Comparison of ENCODE assay signal across 8 cellular contexts in genomic region chr18:77059294-77059916, GRCh38.
DNase-seq lines count a peak whose midpoint lies in the region; ATAC-seq and TF ChIP-seq lines count a peak whose summit lies in the region.

No MANE protein-coding gene starts in this region.

- H3K27me3 Mint-ChIP-seq in CD4-positive, alpha-beta T cell, result no peaks in the 10 kb centered on the region

- peaks cover 81% of the 10 kb centered on the region for H3K4me1 Mint-ChIP-seq in CD4-positive, alpha-beta T cell (ENCODE audit: low read depth)

- H3K9me3 ChIP-seq in CD4-positive, alpha-beta T cell (ENCODE audit: control insufficient read depth, low read length), result no peaks in the 10 kb centered on the region
- H3K9me3 ChIP-seq in ascending aorta, result no peaks in the 10 kb centered on the region

- TF ChIP-seq CTCF in CD4-positive, alpha-beta T cell (IDR thresholded peaks at IDR 0.05), result peak; percentile 46
- TF ChIP-seq CTCF in GM13976 (IDR thresholded peaks at IDR 0.05; ENCODE audit: borderline replicate concordance, control extremely low read depth, extremely low read depth, insufficient read depth, missing control alignments) (peak; percentile 32), ascending aorta (IDR thresholded peaks at IDR 0.05) (peak in 2 of 3 experiments; percentile 41 to 55)

- peak overlapping the region; percentile 98 for H3K27ac Mint-ChIP-seq in CD4-positive, alpha-beta T cell

- H3K27me3 ChIP-seq in CD4-positive, alpha-beta T cell (ENCODE audit: control insufficient read depth, insufficient read depth, low read length), result no peaks in the 10 kb centered on the region
- no peaks in the 10 kb centered on the region for H3K27me3 ChIP-seq in ascending aorta

- peaks cover 3 to 10% of the 10 kb centered on the region in 2 donors for H3K4me1 ChIP-seq in ascending aorta

- in situ Hi-C loops in GM13976 (cut with MboI; ENCODE audit: low sequenced_read_pairs, unreplicated experiment), result no loop called here

- no peak for ATAC-seq in CD4-positive, alpha-beta T cell (ENCODE audit: poor library complexity)
- no peak for ATAC-seq in HG03439 (IDR thresholded peaks at IDR 0.05; ENCODE audit: unreplicated experiment)
- no peak for ATAC-seq in GM19035 (IDR thresholded peaks at IDR 0.05; ENCODE audit: unreplicated experiment)

- H3K9me3 Mint-ChIP-seq in CD4-positive, alpha-beta T cell, result peaks cover 2% of the 10 kb centered on the region

- H3K36me3 Mint-ChIP-seq in CD4-positive, alpha-beta T cell (ENCODE audit: low read depth), result peaks cover 35% of the 10 kb centered on the region

- intact Hi-C loops in CD4-positive, alpha-beta T cell (cut with DNase I, micrococcal nuclease), result loop anchor here in 1 of 2 experiments (5.0 to 10.0 kb wide), 2 partner anchors 153 to 235 kb away; partner anchors contain the start of gene ZNF236
- intact Hi-C loops in ascending aorta (cut with DNase I), result loop anchor here (5.0 kb wide), 1 partner anchor 148 kb away; no protein-coding TSS in a partner anchor

- peak overlapping the region; percentile 11 for H3K4me3 Mint-ChIP-seq in CD4-positive, alpha-beta T cell

- H3K27ac ChIP-seq in CD4-positive, alpha-beta T cell (ENCODE audit: low read depth, low read length), result no peak overlapping the region
- no peak overlapping the region for H3K27ac ChIP-seq in ascending aorta

- H3K4me3 ChIP-seq in ascending aorta, result no peak overlapping the region

- DNase-seq in CD4-positive, alpha-beta T cell, result no peak
- DNase-seq in GM13976 (ENCODE audit: low spot score), result no peak
- peak; percentile 70 for DNase-seq in NCI-H748 (lab: John Stamatoyannopoulos, UW; ENCODE audit: unreplicated experiment)
- no peak for DNase-seq in ascending aorta (ENCODE audit: low spot score in 2 of 2)
- DNase-seq in left kidney (ENCODE audit: low read depth, low spot score), result peak; percentile 81
- DNase-seq in hippocampal formation (lab: John Stamatoyannopoulos, UW), result no peak

- peaks cover 0 to 13% of the 10 kb centered on the region in 2 donors for H3K36me3 ChIP-seq in ascending aorta

- CTCF ChIA-PET in CD4-positive, alpha-beta T cell (lab: Charles Lee), result no interaction called here

- POLR2A ChIA-PET in CD4-positive, alpha-beta T cell (lab: Charles Lee), result no interaction called here

Comparison
In these comparisons a context has a peak if more than half of its experiments do, and no peak if none do; other contexts are left out.
1. DNase-seq: peak in NCI-H748 (single experiment) and left kidney (single experiment); none in CD4-positive, alpha-beta T cell (0 of 10), GM13976 (single experiment), ascending aorta (0 of 2) and hippocampal formation (0 of 2).
2. Peak in every context shown above with its lines, with median percentiles within 50 percentile points of each other: CTCF ChIP-seq.